Comparison of ENCODE assay signal across 8 cellular contexts in the genomic region with DNA sequence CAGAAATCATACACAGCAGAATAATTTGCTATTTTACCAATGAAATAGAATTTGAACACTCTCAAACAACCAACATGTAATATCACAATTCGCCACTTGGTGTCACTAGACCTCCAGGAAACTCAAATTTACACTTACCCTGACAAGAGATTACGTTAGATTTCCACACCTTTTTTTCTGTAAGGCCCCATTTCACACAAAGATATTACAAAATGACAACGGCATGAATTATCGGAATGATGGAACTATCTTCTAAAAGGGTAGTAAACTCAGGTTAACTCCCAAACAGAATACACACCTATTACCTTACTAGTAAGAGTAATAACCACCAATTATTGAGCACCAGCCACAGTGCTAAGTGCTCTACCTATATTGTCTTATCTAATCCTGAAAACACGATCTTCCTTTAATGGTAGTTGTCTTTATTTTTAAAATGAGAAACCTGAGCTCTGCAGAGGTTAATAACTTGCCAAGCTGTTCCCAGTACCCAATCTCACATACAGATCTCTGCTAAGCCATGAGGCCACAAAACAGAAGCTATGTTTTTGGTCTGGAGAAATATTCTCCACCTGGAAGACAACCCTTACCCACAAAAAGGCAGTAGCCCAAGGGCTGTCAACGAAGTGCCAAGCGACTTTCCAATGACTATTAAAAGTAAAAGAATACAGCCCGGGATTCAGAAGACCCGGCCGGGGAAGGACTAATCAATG.
DNase-seq lines count a peak whose midpoint lies in the region; ATAC-seq and TF ChIP-seq lines count a peak whose summit lies in the region.

No MANE protein-coding gene starts in this region.

- peak overlapping the region; percentile 63 for H3K27ac ChIP-seq in temporal lobe (ENCODE audit: low read depth, low read length)

- POLR2A ChIA-PET in activated CD4-positive, alpha-beta memory T cell treated with anti-CD3 and anti-CD28 coated beads for 36 hours (lab: Charles Lee) = no interaction called here

- peak; percentile 16 for DNase-seq in activated naive CD8-positive, alpha-beta T cell treated with anti-CD3 and anti-CD28 coated beads, Interleukin-2, amount 50 U/mL, for 24 hours
- no peak for DNase-seq in activated naive CD8-positive, alpha-beta T cell treated with anti-CD3 and anti-CD28 coated beads for 36 hours
- DNase-seq in NOMO-1 (lab: John Stamatoyannopoulos, UW; ENCODE audit: unreplicated experiment in 2 of 2) = peak; percentile 15 to 73
- DNase-seq in cardiac fibroblast (ENCODE audit: low read depth in 2 of 2) = peak; percentile 85 to 88
- DNase-seq in left kidney (ENCODE audit: low read depth, low spot score) = peak; percentile 79
- DNase-seq in activated CD4-positive, alpha-beta memory T cell treated with anti-CD3 and anti-CD28 coated beads for 36 hours = no peak

- no peak overlapping the region for H3K4me3 ChIP-seq in cardiac fibroblast (replicated peaks in 1 of 2; ENCODE audit: low read depth in 2 of 2, low read length in 2 of 2)

- H3K9me3 Mint-ChIP-seq in activated naive CD8-positive, alpha-beta T cell treated with anti-CD3 and anti-CD28 coated beads, Interleukin-2, amount 50 U/mL, for 24 hours = no peaks in the 10 kb centered on the region
- H3K9me3 Mint-ChIP-seq in activated naive CD8-positive, alpha-beta T cell treated with anti-CD3 and anti-CD28 coated beads for 36 hours = peaks cover 3% of the 10 kb centered on the region
- H3K9me3 Mint-ChIP-seq in activated CD4-positive, alpha-beta memory T cell treated with anti-CD3 and anti-CD28 coated beads for 36 hours = peaks cover 9% of the 10 kb centered on the region

- intact Hi-C loops in activated CD4-positive, alpha-beta memory T cell treated with anti-CD3 and anti-CD28 coated beads for 36 hours (cut with micrococcal nuclease) = loop anchor here (1.0 to 2.0 kb wide), 2 partner anchors 297 to 758 kb away; no protein-coding TSS in a partner anchor

- peak; percentile 59 for TF ChIP-seq CTCF in cardiac fibroblast (IDR thresholded peaks at IDR 0.05; ENCODE audit: low read depth, low read length)

- ATAC-seq in activated naive CD8-positive, alpha-beta T cell treated with anti-CD3 and anti-CD28 coated beads, Interleukin-2, amount 50 U/mL, for 24 hours = no peak
- ATAC-seq in HG03432 (IDR thresholded peaks at IDR 0.05; ENCODE audit: unreplicated experiment) = peak; percentile 69

- H3K4me1 Mint-ChIP-seq in activated naive CD8-positive, alpha-beta T cell treated with anti-CD3 and anti-CD28 coated beads, Interleukin-2, amount 50 U/mL, for 24 hours = no peaks in the 10 kb centered on the region
- H3K4me1 Mint-ChIP-seq in activated naive CD8-positive, alpha-beta T cell treated with anti-CD3 and anti-CD28 coated beads for 36 hours = no peaks in the 10 kb centered on the region
- H3K4me1 Mint-ChIP-seq in activated CD4-positive, alpha-beta memory T cell treated with anti-CD3 and anti-CD28 coated beads for 36 hours (ENCODE audit: low read depth) = no peaks in the 10 kb centered on the region

- no peak overlapping the region for H3K27ac Mint-ChIP-seq in activated naive CD8-positive, alpha-beta T cell treated with anti-CD3 and anti-CD28 coated beads, Interleukin-2, amount 50 U/mL, for 24 hours
- no peak overlapping the region for H3K27ac Mint-ChIP-seq in activated naive CD8-positive, alpha-beta T cell treated with anti-CD3 and anti-CD28 coated beads for 36 hours
- no peak overlapping the region for H3K27ac Mint-ChIP-seq in activated CD4-positive, alpha-beta memory T cell treated with anti-CD3 and anti-CD28 coated beads for 36 hours

- peaks cover 3% of the 10 kb centered on the region for H3K27me3 Mint-ChIP-seq in activated naive CD8-positive, alpha-beta T cell treated with anti-CD3 and anti-CD28 coated beads, Interleukin-2, amount 50 U/mL, for 24 hours
- peaks cover 6% of the 10 kb centered on the region for H3K27me3 Mint-ChIP-seq in activated naive CD8-positive, alpha-beta T cell treated with anti-CD3 and anti-CD28 coated beads for 36 hours
- H3K27me3 Mint-ChIP-seq in activated CD4-positive, alpha-beta memory T cell treated with anti-CD3 and anti-CD28 coated beads for 36 hours = peaks cover 2% of the 10 kb centered on the region

- no peaks in the 10 kb centered on the region for H3K36me3 Mint-ChIP-seq in activated naive CD8-positive, alpha-beta T cell treated with anti-CD3 and anti-CD28 coated beads, Interleukin-2, amount 50 U/mL, for 24 hours (ENCODE audit: low read depth)
- no peaks in the 10 kb centered on the region for H3K36me3 Mint-ChIP-seq in activated naive CD8-positive, alpha-beta T cell treated with anti-CD3 and anti-CD28 coated beads for 36 hours
- H3K36me3 Mint-ChIP-seq in activated CD4-positive, alpha-beta memory T cell treated with anti-CD3 and anti-CD28 coated beads for 36 hours = no peaks in the 10 kb centered on the region

- CTCF ChIA-PET in activated CD4-positive, alpha-beta memory T cell treated with anti-CD3 and anti-CD28 coated beads for 36 hours (lab: Charles Lee) = interaction anchor here (0.8 to 3.1 kb wide), 7 partner anchors 8 to 758 kb away, joined by 3 to 37 read pairs (median 4); no protein-coding TSS in a partner anchor

- H3K4me3 Mint-ChIP-seq in activated naive CD8-positive, alpha-beta T cell treated with anti-CD3 and anti-CD28 coated beads, Interleukin-2, amount 50 U/mL, for 24 hours = no peak overlapping the region
- H3K4me3 Mint-ChIP-seq in activated naive CD8-positive, alpha-beta T cell treated with anti-CD3 and anti-CD28 coated beads for 36 hours = no peak overlapping the region
- no peak overlapping the region for H3K4me3 Mint-ChIP-seq in activated CD4-positive, alpha-beta memory T cell treated with anti-CD3 and anti-CD28 coated beads for 36 hours

Comparison
In these comparisons a context has a peak if more than half of its experiments do, and no peak if none do; other contexts are left out.
1. DNase-seq: peak in activated naive CD8-positive, alpha-beta T cell treated with anti-CD3 and anti-CD28 coated beads, Interleukin-2, amount 50 U/mL, for 24 hours (single experiment), NOMO-1 (2 of 2), cardiac fibroblast (2 of 2) and left kidney (single experiment); none in activated naive CD8-positive, alpha-beta T cell treated with anti-CD3 and anti-CD28 coated beads for 36 hours (single experiment) and activated CD4-positive, alpha-beta memory T cell treated with anti-CD3 and anti-CD28 coated beads for 36 hours (single experiment).